ENCODE assay signal across 10 cellular contexts in the genomic region with DNA sequence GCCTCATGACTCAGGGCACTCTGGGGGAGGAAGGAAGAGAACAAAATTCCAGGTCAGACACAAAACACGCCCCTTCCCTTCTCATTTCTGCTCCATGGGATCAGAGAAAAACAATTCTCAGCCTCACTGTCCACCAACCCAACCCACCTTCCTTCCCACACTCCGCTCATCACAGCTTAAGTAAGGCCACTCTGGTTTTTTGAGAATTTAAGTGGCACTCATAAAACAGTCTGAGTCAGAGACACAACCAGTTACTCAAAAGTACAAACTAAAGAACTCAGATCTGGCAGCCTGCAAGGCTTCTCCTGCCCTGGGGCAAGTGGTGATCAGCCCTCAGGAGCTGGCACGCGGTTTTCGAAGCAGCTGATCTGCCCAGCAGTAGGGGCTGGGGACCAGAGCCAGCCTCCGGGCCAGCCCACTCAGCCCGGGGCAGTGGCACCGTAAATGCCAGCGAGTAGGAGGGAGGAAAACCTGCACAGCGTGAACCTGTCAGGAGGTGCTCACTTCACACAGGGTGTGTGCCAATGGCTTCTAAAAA. TPM values are rescaled to one million over a fixed set of nuclear protein-coding genes. Genes with fewer than 3 reads are reported as not detected.
DNase-seq lines count a peak whose midpoint lies in the region; ATAC-seq and TF ChIP-seq lines count a peak whose summit lies in the region.
"Had no signal": no experiment of that assay in that cellular context is flagged by ENCODE, and none has a peak within 500 bp of the region (broad histone marks: within the 10 kb centered on the region; RNA-seq: fewer than 3 reads in every experiment).

No MANE protein-coding gene starts in this region.

- 0 out of 4 replicates have a peak overlapping the region, but pooled peaks of 1 of the 2 experiments have one; percentile 21 for H4K8ac ChIP-seq in IMR-90 (ENCODE audit: low read depth in 2 of 2, low read length in 2 of 2)

- dilution Hi-C loops in IMR-90 (cut with HindIII; ENCODE audit: low sequenced_read_pairs, unreplicated experiment) = no loop called here

- H4K91ac ChIP-seq in IMR-90 (ENCODE audit: insufficient read depth, low read depth, low read length) = no peak overlapping the region

- no peak overlapping the region for H3K9ac ChIP-seq in IMR-90 (ENCODE audit: low read depth, low read length)
- no peak overlapping the region for H3K9ac ChIP-seq in smooth muscle cell (ENCODE audit: low read depth)

- no peak overlapping the region for H3K56ac ChIP-seq in IMR-90 (ENCODE audit: extremely low read depth, insufficient read depth, low read length)

- peak overlapping the region; percentile 48; the same call in 1 of the 2 replicates for H3K18ac ChIP-seq in IMR-90 (ENCODE audit: low read depth, low read length)

- H3K27ac ChIP-seq in IMR-90 (ENCODE audit: insufficient read depth, low read length) (no peak overlapping the region), smooth muscle cell (ENCODE audit: low read depth) (peak overlapping the region; percentile 67)

- no peak overlapping the region for H2BK5ac ChIP-seq in IMR-90 (ENCODE audit: low read depth, low read length, poor library complexity, severe bottlenecking)

- peaks cover 12% of the 10 kb centered on the region for H3F3A ChIP-seq in smooth muscle cell (ENCODE audit: low read depth)

- intact Hi-C loops in IMR-90 (cut with micrococcal nuclease) = no loop called here

- H3K23ac ChIP-seq in IMR-90 (ENCODE audit: low read depth, low read length) = no peak overlapping the region; the same call in 1 of the 2 replicates

- ATAC-seq in IMR-90 (ENCODE audit: low read depth) = peak; percentile 24; the same call in 1 of the 2 replicates
- ATAC-seq: activated naive CD8-positive, alpha-beta T cell treated with anti-CD3 and anti-CD28 coated beads, Interleukin-2, amount 50 U/mL, for 24 hours had no signal

- peak overlapping the region; percentile 16; the same call in 1 of the 2 replicates for H2BK20ac ChIP-seq in IMR-90 (ENCODE audit: low read depth, low read length)

- no peaks in the 10 kb centered on the region for H3K79me2 ChIP-seq in smooth muscle cell (ENCODE audit: low read depth)

- H2AK9ac ChIP-seq in IMR-90 (replicated peaks; ENCODE audit: low read depth, low read length, poor library complexity) = peak overlapping the region; percentile 32

- H3K9me3 ChIP-seq in IMR-90 (ENCODE audit: control insufficient read depth, insufficient read depth, low read length) = no peaks in the 10 kb centered on the region
- H3K9me3 ChIP-seq in smooth muscle cell (replicated peaks; ENCODE audit: low read depth) = no peaks in the 10 kb centered on the region
- H3K9me3 ChIP-seq: Caco-2 had no signal

- H3K79me1 ChIP-seq in IMR-90 (ENCODE audit: low read depth in 1 of 2, low read length in 2 of 2) = no peaks in the 10 kb centered on the region

- CTCF ChIA-PET in IMR-90 (lab: Yijun Ruan, JAX) = no interaction called here

- 100% methylated on average over 5 of the region's 10 CpGs; no CpG with 5 or more reads in 1 of the 2 experiments for WGBS in IMR-90 (ENCODE audit: extremely low coverage in 2 of 2, insufficient read length in 1 of 2), 2 experiments
- 24% methylated on average over 10 of the region's 10 CpGs for WGBS in smooth muscle cell (ENCODE audit: low lambda C conversion rate)

- H2BK120ac ChIP-seq in IMR-90 (ENCODE audit: low read depth, low read length) = 0 out of 2 replicates have a peak overlapping the region, but pooled peaks have one; percentile 22

- H3K9me1 ChIP-seq in IMR-90 (ENCODE audit: insufficient read depth, low read length) = no peaks in the 10 kb centered on the region; the same call in 1 of the 2 replicates

- H4K20me1 ChIP-seq in IMR-90 (ENCODE audit: insufficient read depth, low read length) = no peaks in the 10 kb centered on the region
- H4K20me1 ChIP-seq in smooth muscle cell (ENCODE audit: low read depth) = no peaks in the 10 kb centered on the region

- H3K36me3 ChIP-seq in IMR-90 (ENCODE audit: control insufficient read depth, insufficient read depth, low read length) = no peaks in the 10 kb centered on the region
- peaks cover 5% of the 10 kb centered on the region for H3K36me3 ChIP-seq in smooth muscle cell (ENCODE audit: low read depth)
- H3K36me3 ChIP-seq in H7 (replicated peaks; ENCODE audit: control insufficient read depth, insufficient read depth, low read length) = no peaks in the 10 kb centered on the region

- H3K4ac ChIP-seq in IMR-90 (ENCODE audit: low read depth, low read length) = no peak overlapping the region

- DNase-seq in IMR-90 (peak; percentile 37), cerebellar cortex (ENCODE audit: low spot score) (peak; percentile 93), iPS-NIHi11 (ENCODE audit: low spot score) (peak; percentile 30), smooth muscle cell (lab: John Stamatoyannopoulos, UW; ENCODE audit: unreplicated experiment) (no peak), midbrain (lab: John Stamatoyannopoulos, UW) (no peak), H7 (no peak), putamen (ENCODE audit: low spot score) (no peak)
- no peak for DNase-seq in activated naive CD4-positive, alpha-beta T cell treated with Interleukin-2 at 50 U/mL for 16 hours
- DNase-seq: activated naive CD8-positive, alpha-beta T cell treated with anti-CD3 and anti-CD28 coated beads, Interleukin-2, amount 50 U/mL, for 24 hours; Caco-2 had no signal

- H2BK15ac ChIP-seq in IMR-90 (ENCODE audit: low read depth, low read length) = no peak overlapping the region

- 0 out of 2 replicates have a peak overlapping the region, but pooled peaks have one; percentile 10 for H2AK5ac ChIP-seq in IMR-90 (ENCODE audit: low read depth, low read length)

- POLR2A ChIA-PET in IMR-90 (lab: Charles Lee; ENCODE audit: unreplicated experiment) = no interaction called here

- H3K4me2 ChIP-seq in IMR-90 (ENCODE audit: low read depth, low read length) (peak overlapping the region; percentile 16; the same call in 1 of the 2 replicates), smooth muscle cell (peak overlapping the region; percentile 69)

- no peak for TF ChIP-seq POLR2A in IMR-90 (IDR thresholded peaks at IDR 0.05; ENCODE audit: low read depth, low read length)

- BruUV-seq in IMR-90 (replicated peaks; lab: Mats Ljungman, UMichigan) = no TSS peak

- in situ Hi-C loops in IMR-90 (cut with MboI; ENCODE audit: low sequenced_read_pairs) = loop anchor here (5.0 kb wide), 1 partner anchor 145 kb away; no protein-coding TSS in a partner anchor

- no peak overlapping the region for H4K5ac ChIP-seq in IMR-90 (ENCODE audit: low read depth, low read length)

- H3K4me1 ChIP-seq in IMR-90 (ENCODE audit: control insufficient read depth, insufficient read depth, low read length) = peaks cover 2% of the 10 kb centered on the region; the same call in 1 of the 2 replicates
- peaks cover 5% of the 10 kb centered on the region for H3K4me1 ChIP-seq in smooth muscle cell (ENCODE audit: low read depth)
- H3K4me1 ChIP-seq: Caco-2 had no signal

- H3K4me3 ChIP-seq in IMR-90 (ENCODE audit: insufficient read depth, low read depth, low read length) = no peak overlapping the region
- H3K4me3 ChIP-seq in smooth muscle cell = no peak overlapping the region
- H3K4me3 ChIP-seq in H7 (ENCODE audit: insufficient read depth, low read depth, low read length) = no peak overlapping the region

- peak overlapping the region; percentile 61 for H2AFZ ChIP-seq in IMR-90 (replicated peaks; ENCODE audit: low read length, poor library complexity)
- H2AFZ ChIP-seq in smooth muscle cell (ENCODE audit: low read depth) = no peak overlapping the region

- no peaks in the 10 kb centered on the region for H3K27me3 ChIP-seq in IMR-90 (ENCODE audit: control insufficient read depth, insufficient read depth, low read length)
- no peaks in the 10 kb centered on the region for H3K27me3 ChIP-seq in smooth muscle cell (ENCODE audit: low read depth)
- H3K27me3 ChIP-seq in H7 (ENCODE audit: control insufficient read depth, insufficient read depth, low read length) = no peaks in the 10 kb centered on the region

- TF ChIP-seq RAD21 in IMR-90 (IDR thresholded peaks at IDR 0.05; ENCODE audit: low read length) = no peak

- peak overlapping the region; percentile 66 for H3K14ac ChIP-seq in IMR-90 (replicated peaks; ENCODE audit: low read depth, low read length)

- no peak for TF ChIP-seq CTCF in IMR-90 (conservative IDR thresholded peaks at IDR 0.05; ENCODE audit: low read depth, low read length)
- TF ChIP-seq CTCF in smooth muscle cell (IDR thresholded peaks at IDR 0.05; ENCODE audit: borderline replicate concordance, insufficient read depth, poor library complexity, severe bottlenecking) = no peak

TF ChIP-seq in IMR-90, 13 proteins besides CTCF, POLR2A, EP300 and RAD21 (continues in another document):
- TF ChIP-seq BHLHE40 (IDR thresholded peaks at IDR 0.05; ENCODE audit: low read depth, low read length) = no peak
- no peak for TF ChIP-seq MXI1 (IDR thresholded peaks at IDR 0.05; ENCODE audit: borderline replicate concordance, low read depth, low read length)
- no peak for TF ChIP-seq MAZ (IDR thresholded peaks at IDR 0.05; ENCODE audit: borderline replicate concordance, low read depth, low read length)
- TF ChIP-seq, protein P1, sequence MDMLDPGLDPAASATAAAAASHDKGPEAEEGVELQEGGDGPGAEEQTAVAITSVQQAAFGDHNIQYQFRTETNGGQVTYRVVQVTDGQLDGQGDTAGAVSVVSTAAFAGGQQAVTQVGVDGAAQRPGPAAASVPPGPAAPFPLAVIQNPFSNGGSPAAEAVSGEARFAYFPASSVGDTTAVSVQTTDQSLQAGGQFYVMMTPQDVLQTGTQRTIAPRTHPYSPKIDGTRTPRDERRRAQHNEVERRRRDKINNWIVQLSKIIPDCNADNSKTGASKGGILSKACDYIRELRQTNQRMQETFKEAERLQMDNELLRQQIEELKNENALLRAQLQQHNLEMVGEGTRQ (IDR thresholded peaks at IDR 0.05; ENCODE audit: low read depth, low read length) = no peak
- TF ChIP-seq MAFK (IDR thresholded peaks at IDR 0.05; ENCODE audit: low read depth, low read length) = no peak
- no peak for TF ChIP-seq RFX5 (IDR thresholded peaks at IDR 0.05; ENCODE audit: low read depth, low read length)
- TF ChIP-seq SMC3 (IDR thresholded peaks at IDR 0.05; ENCODE audit: low read depth, low read length) = no peak
- no peak for TF ChIP-seq CHD1 (IDR thresholded peaks at IDR 0.05; ENCODE audit: low read depth, low read length)
- TF ChIP-seq RCOR1 (IDR thresholded peaks at IDR 0.05; ENCODE audit: insufficient replicate concordance, low read length) = no peak
- TF ChIP-seq CEBPB (IDR thresholded peaks at IDR 0.05; ENCODE audit: low read depth, low read length) = no peak
- no peak for TF ChIP-seq NFE2L2 (IDR thresholded peaks at IDR 0.05; ENCODE audit: low read depth, low read length)
- TF ChIP-seq FOS (IDR thresholded peaks at IDR 0.05; ENCODE audit: low read depth, low read length) = no peak

RNA-seq across cellular contexts. Expression of a gene that starts 39.1 kb away (rescaled TPM):
- 9.9 and 11.1 TPM in 2 replicates for total RNA-seq in IMR-90 (2012; rRNA removed)
- 7.7 and 8.1 TPM in 2 replicates for polyA plus RNA-seq in IMR-90 (2012; rRNA removed)
- 2.7 and 6.9 TPM in 2 replicates for polyA plus RNA-seq in IMR-90 (2012; cell fraction: cytosol; rRNA removed)
- polyA plus RNA-seq in IMR-90 (2012; cell fraction: nucleus; rRNA removed; ENCODE audit: low replicate concordance) = 10.3 and 22.7 TPM in 2 replicates
- total RNA-seq in smooth muscle cell = 8.9 and 17.6 TPM in 2 replicates
- polyA plus RNA-seq in smooth muscle cell = 1.6 and 3.4 TPM in 2 replicates
- 21.7 and 29.5 TPM in 2 replicates for total RNA-seq in H7 (2014; rRNA removed; shearing (Covaris generic))

Comparison
In these comparisons a context has a peak if more than half of its experiments do, and no peak if none do; other contexts are left out.
1. DNase-seq: peak in IMR-90 (single experiment), cerebellar cortex (single experiment) and iPS-NIHi11 (single experiment); none in smooth muscle cell (single experiment), midbrain (single experiment), H7 (single experiment), putamen (single experiment) and activated naive CD4-positive, alpha-beta T cell treated with Interleukin-2 at 50 U/mL for 16 hours (single experiment).